In genomic region chr17:81518785-81519283, GRCh38 we compare ENCODE assay signal across 8 cellular contexts. TPM values are rescaled to one million over a fixed set of nuclear protein-coding genes. Genes with fewer than 3 reads are reported as not detected.
A peak's percentile ranks its signal among the peaks of the same experiment; 100 is the strongest.
DNase-seq lines count a peak whose midpoint lies in the region; ATAC-seq and TF ChIP-seq lines count a peak whose summit lies in the region.

No MANE protein-coding gene starts in this region.

- no peak for TF ChIP-seq CTCF in heart left ventricle (IDR thresholded peaks at IDR 0.05)

- peaks cover 15% of the 10 kb centered on the region for H3K27me3 Mint-ChIP-seq in activated CD8-positive, alpha-beta T cell treated with anti-CD3 and anti-CD28 coated beads, Interleukin-2, amount 10 ng/mL, durations not matched to agents 7 days and 5 days (ENCODE audit: low read depth)

- no peaks in the 10 kb centered on the region for H3K9me3 Mint-ChIP-seq in activated CD8-positive, alpha-beta T cell treated with anti-CD3 and anti-CD28 coated beads, Interleukin-2, amount 10 ng/mL, durations not matched to agents 7 days and 5 days (ENCODE audit: insufficient read depth)

- DNase-seq in ACHN = peak; percentile 51
- no peak for DNase-seq in activated CD8-positive, alpha-beta T cell treated with anti-CD3 and anti-CD28 coated beads, Interleukin-2, amount 10 ng/mL, durations not matched to agents 7 days and 5 days
- DNase-seq in heart left ventricle = peak in 4 of 5 donors; percentile 54 to 84 (median 61)
- DNase-seq in sciatic nerve (ENCODE audit: low spot score) = peak; percentile 71
- DNase-seq in central memory CD4-positive, alpha-beta T cell = no peak

- no peak for TF ChIP-seq POLR2A in heart left ventricle (IDR thresholded peaks at IDR 0.05)

- CTCF ChIA-PET in activated CD8-positive, alpha-beta T cell treated with anti-CD3 and anti-CD28 coated beads, Interleukin-2, amount 10 ng/mL, durations not matched to agents 7 days and 5 days (lab: Charles Lee) = interaction anchor here (1.1 to 4.0 kb wide), 7 partner anchors 11 to 228 kb away, joined by 3 to 25 read pairs (median 4); partner anchors contain the start of genes FAAP100 and SLC38A10

- H3K36me3 ChIP-seq in heart left ventricle = no peaks in the 10 kb centered on the region

- peak overlapping the region in 10 of 12 donors; percentile 22 to 100 (median 43) for H3K27ac ChIP-seq in heart left ventricle

- ATAC-seq in GM18907 (IDR thresholded peaks at IDR 0.05; ENCODE audit: unreplicated experiment) (peak; percentile 20), heart left ventricle (peak; percentile 7 to 27 (median 17)), sciatic nerve (peak; percentile 9), HG03196 (IDR thresholded peaks at IDR 0.05; ENCODE audit: unreplicated experiment) (no peak), SK-N-SH treated with all-trans-retinoic acid at 6 μM for 48 hours (no peak)
- ATAC-seq in activated CD8-positive, alpha-beta T cell treated with anti-CD3 and anti-CD28 coated beads, Interleukin-2, amount 10 ng/mL, durations not matched to agents 7 days and 5 days = peak; percentile 8

- peaks cover 0 to 9% (median 5%) of the 10 kb centered on the region in 9 donors for H3K27me3 ChIP-seq in heart left ventricle

- 0 to 2% (median 1%) methylated on average over 31 to 47 of the region's 47 CpGs; no CpG with 5 or more reads in 1 of the 4 donors for WGBS in heart left ventricle, 4 donors

- no peak overlapping the region for H3K27ac Mint-ChIP-seq in activated CD8-positive, alpha-beta T cell treated with anti-CD3 and anti-CD28 coated beads, Interleukin-2, amount 10 ng/mL, durations not matched to agents 7 days and 5 days

- no peaks in the 10 kb centered on the region for H3K9me3 ChIP-seq in heart left ventricle

- intact Hi-C loops in heart left ventricle (cut with DNase I) (loop anchor here in 6 of 10 donors (5.0 to 10.0 kb wide), 4 partner anchors 33 to 346 kb away; partner anchors contain the start of genes FAAP100 (in 4 of the 6), BAHCC1 (in 1 of the 6) and P4HB (in 1 of the 6)), sciatic nerve (cut with DNase I) (no loop called here)

- in situ Hi-C loops in ACHN (cut with HindIII; ENCODE audit: low pct_ligation_motif_present, low pct_unique_long_range_greater_than_20kb, low sequenced_read_pairs) = no loop called here

- peak overlapping the region; percentile 65 for H3K4me3 Mint-ChIP-seq in activated CD8-positive, alpha-beta T cell treated with anti-CD3 and anti-CD28 coated beads, Interleukin-2, amount 10 ng/mL, durations not matched to agents 7 days and 5 days

- H3K4me1 Mint-ChIP-seq in activated CD8-positive, alpha-beta T cell treated with anti-CD3 and anti-CD28 coated beads, Interleukin-2, amount 10 ng/mL, durations not matched to agents 7 days and 5 days (ENCODE audit: low read depth) = peaks cover 28% of the 10 kb centered on the region

- H3K4me1 ChIP-seq in heart left ventricle = peaks cover 8 to 66% (median 50%) of the 10 kb centered on the region in 12 donors

- POLR2A ChIA-PET in activated CD8-positive, alpha-beta T cell treated with anti-CD3 and anti-CD28 coated beads, Interleukin-2, amount 10 ng/mL, durations not matched to agents 7 days and 5 days (lab: Charles Lee) = interaction anchor here (0.6 to 0.9 kb wide), 3 partner anchors 80 to 518 kb away, joined by 3 read pairs; no protein-coding TSS in a partner anchor

- peaks cover 8% of the 10 kb centered on the region for H3K36me3 Mint-ChIP-seq in activated CD8-positive, alpha-beta T cell treated with anti-CD3 and anti-CD28 coated beads, Interleukin-2, amount 10 ng/mL, durations not matched to agents 7 days and 5 days (ENCODE audit: low read depth)

- H3K4me3 ChIP-seq in heart left ventricle = peak overlapping the region; percentile 29 to 64 (median 52)

TF ChIP-seq in SK-N-SH treated with all-trans-retinoic acid at 6 μM for 48 hours, 23 proteins besides CTCF, POLR2A, EP300 and RAD21 (continues in another document):
- no peak for TF ChIP-seq ESRRG (CRISPR knock-in tag; IDR thresholded peaks at IDR 0.05)
- TF ChIP-seq GLIS3 (CRISPR knock-in tag; IDR thresholded peaks at IDR 0.05) = no peak
- TF ChIP-seq SNAI2 (CRISPR knock-in tag; IDR thresholded peaks at IDR 0.05) = no peak
- TF ChIP-seq TOX (CRISPR knock-in tag; IDR thresholded peaks at IDR 0.05; ENCODE audit: borderline replicate concordance) = no peak
- TF ChIP-seq PATZ1 (CRISPR knock-in tag; IDR thresholded peaks at IDR 0.05; ENCODE audit: borderline replicate concordance) = no peak
- TF ChIP-seq PPARA (CRISPR knock-in tag; IDR thresholded peaks at IDR 0.05; ENCODE audit: borderline replicate concordance) = no peak
- no peak for TF ChIP-seq ARNTL (CRISPR knock-in tag; IDR thresholded peaks at IDR 0.05; ENCODE audit: borderline replicate concordance, low read depth)
- TF ChIP-seq CREB5 (CRISPR knock-in tag; IDR thresholded peaks at IDR 0.05; ENCODE audit: low read depth) = no peak
- TF ChIP-seq, protein P1, sequence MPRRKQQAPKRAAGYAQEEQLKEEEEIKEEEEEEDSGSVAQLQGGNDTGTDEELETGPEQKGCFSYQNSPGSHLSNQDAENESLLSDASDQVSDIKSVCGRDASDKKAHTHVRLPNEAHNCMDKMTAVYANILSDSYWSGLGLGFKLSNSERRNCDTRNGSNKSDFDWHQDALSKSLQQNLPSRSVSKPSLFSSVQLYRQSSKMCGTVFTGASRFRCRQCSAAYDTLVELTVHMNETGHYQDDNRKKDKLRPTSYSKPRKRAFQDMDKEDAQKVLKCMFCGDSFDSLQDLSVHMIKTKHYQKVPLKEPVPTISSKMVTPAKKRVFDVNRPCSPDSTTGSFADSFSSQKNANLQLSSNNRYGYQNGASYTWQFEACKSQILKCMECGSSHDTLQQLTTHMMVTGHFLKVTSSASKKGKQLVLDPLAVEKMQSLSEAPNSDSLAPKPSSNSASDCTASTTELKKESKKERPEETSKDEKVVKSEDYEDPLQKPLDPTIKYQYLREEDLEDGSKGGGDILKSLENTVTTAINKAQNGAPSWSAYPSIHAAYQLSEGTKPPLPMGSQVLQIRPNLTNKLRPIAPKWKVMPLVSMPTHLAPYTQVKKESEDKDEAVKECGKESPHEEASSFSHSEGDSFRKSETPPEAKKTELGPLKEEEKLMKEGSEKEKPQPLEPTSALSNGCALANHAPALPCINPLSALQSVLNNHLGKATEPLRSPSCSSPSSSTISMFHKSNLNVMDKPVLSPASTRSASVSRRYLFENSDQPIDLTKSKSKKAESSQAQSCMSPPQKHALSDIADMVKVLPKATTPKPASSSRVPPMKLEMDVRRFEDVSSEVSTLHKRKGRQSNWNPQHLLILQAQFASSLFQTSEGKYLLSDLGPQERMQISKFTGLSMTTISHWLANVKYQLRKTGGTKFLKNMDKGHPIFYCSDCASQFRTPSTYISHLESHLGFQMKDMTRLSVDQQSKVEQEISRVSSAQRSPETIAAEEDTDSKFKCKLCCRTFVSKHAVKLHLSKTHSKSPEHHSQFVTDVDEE (CRISPR knock-in tag; IDR thresholded peaks at IDR 0.05) = no peak

RNA-seq across cellular contexts. Expression of gene ACTG1, which starts 6.2 kb away (rescaled TPM):
- total RNA-seq in activated CD8-positive, alpha-beta T cell treated with anti-CD3 and anti-CD28 coated beads, Interleukin-2, amount 10 ng/mL, durations not matched to agents 7 days and 5 days = 1,000 to 10,000 TPM; 5,147 to 5,318 TPM
- total RNA-seq in heart left ventricle = 1,000 to 10,000 TPM in 2 of 9 donors, 100 to 1,000 TPM in 7; 335 to 1,653 (median 423) TPM
- polyA plus RNA-seq in heart left ventricle = 1,000 to 10,000 TPM in 1 of 2 donors, 100 to 1,000 TPM in 1; 149 to 1,468 TPM
- 2,552 TPM for total RNA-seq in sciatic nerve

RNA-seq across cellular contexts. Expression of gene FSCN2, which starts 9.3 kb away (rescaled TPM):
- total RNA-seq in activated CD8-positive, alpha-beta T cell treated with anti-CD3 and anti-CD28 coated beads, Interleukin-2, amount 10 ng/mL, durations not matched to agents 7 days and 5 days = under 1 TPM; 0.52 to 0.74 TPM
- total RNA-seq in heart left ventricle (under 1 TPM in 6 of 9 donors, not detected in 3; 0.22 to 0.72 (median 0.45) TPM), sciatic nerve (1.6 TPM)
- polyA plus RNA-seq in heart left ventricle = under 1 TPM; 0.28 to 0.42 TPM

RNA-seq across cellular contexts. Expression of gene FAAP100, which starts 33.3 kb away (rescaled TPM):
- total RNA-seq in activated CD8-positive, alpha-beta T cell treated with anti-CD3 and anti-CD28 coated beads, Interleukin-2, amount 10 ng/mL, durations not matched to agents 7 days and 5 days = 10 to 100 TPM; 39.2 to 43.6 TPM
- total RNA-seq in heart left ventricle (10 to 100 TPM; 10.1 to 21.6 (median 13.5) TPM), sciatic nerve (20.0 TPM)
- 10 to 100 TPM; 17.0 to 18.7 TPM for polyA plus RNA-seq in heart left ventricle

Comparison
In these comparisons a context has a peak if more than half of its experiments do, and no peak if none do; other contexts are left out.
1. DNase-seq: peak in ACHN (single experiment), heart left ventricle (4 of 5) and sciatic nerve (single experiment); none in activated CD8-positive, alpha-beta T cell treated with anti-CD3 and anti-CD28 coated beads, Interleukin-2, amount 10 ng/mL, durations not matched to agents 7 days and 5 days (single experiment) and central memory CD4-positive, alpha-beta T cell (single experiment).
2. ATAC-seq: peak in GM18907 (single experiment), activated CD8-positive, alpha-beta T cell treated with anti-CD3 and anti-CD28 coated beads, Interleukin-2, amount 10 ng/mL, durations not matched to agents 7 days and 5 days (single experiment), heart left ventricle (4 of 4) and sciatic nerve (single experiment); none in HG03196 (single experiment) and SK-N-SH treated with all-trans-retinoic acid at 6 μM for 48 hours (single experiment).